ENCODE assay signal across 1 cellular context in genomic region chr11:32426819-32427615, GRCh38.
TF ChIP-seq lines count a peak whose summit lies in the region.

No MANE protein-coding gene starts in this region.

TF ChIP-seq in HepG2, 621 proteins besides CTCF, POLR2A, EP300 and RAD21:
- TF ChIP-seq TSC22D2 (CRISPR knock-in tag; IDR thresholded peaks at IDR 0.05; ENCODE audit: borderline replicate concordance) (no peak), REL (CRISPR knock-in tag; conservative IDR thresholded peaks at IDR 0.05) (no peak), ZNF775 (CRISPR knock-in tag; IDR thresholded peaks at IDR 0.05; ENCODE audit: borderline replicate concordance) (no peak), ZNF44 (CRISPR knock-in tag; IDR thresholded peaks at IDR 0.05) (no peak), ZFP41 (CRISPR knock-in tag; IDR thresholded peaks at IDR 0.05; ENCODE audit: borderline replicate concordance) (no peak), LCORL (IDR thresholded peaks at IDR 0.05) (no peak), LCORL (CRISPR knock-in tag; IDR thresholded peaks at IDR 0.05) (no peak)
